1 cellular context compared by ENCODE assay signal in the genomic region with DNA sequence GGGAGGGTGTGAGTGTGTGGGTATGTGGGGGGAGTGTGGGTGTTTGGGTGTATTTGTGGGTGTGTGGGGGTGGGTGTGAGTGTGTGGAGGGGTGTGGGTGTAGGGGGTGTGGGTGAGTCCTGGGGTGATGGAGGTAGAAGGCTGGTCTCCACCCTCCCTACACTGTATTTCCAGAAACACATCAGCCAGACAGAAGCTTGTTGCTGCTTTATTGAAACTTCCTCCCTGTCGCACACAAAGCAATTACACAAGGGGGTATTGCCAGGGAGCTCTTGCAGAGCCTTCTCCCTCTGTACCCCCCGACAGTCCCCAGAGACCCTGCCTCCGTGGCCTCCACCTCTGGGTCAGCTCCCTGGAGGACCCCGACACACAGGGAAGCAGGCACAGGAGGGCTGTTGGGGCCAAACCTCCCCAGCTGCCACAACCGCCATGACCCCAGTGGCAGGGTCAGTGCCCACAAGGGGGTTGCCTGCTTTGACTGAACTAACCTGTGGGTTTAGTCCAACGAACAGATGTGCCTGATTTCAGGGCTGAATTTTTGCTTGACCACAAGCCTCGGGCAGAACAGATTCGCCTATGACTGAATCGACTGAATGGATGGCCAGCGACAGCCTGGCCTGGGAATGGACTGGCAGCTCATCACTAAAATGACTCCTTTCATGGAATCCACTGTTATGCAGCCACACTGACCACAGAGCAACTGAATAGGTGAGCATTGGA.
TF ChIP-seq lines count a peak whose summit lies in the region.

No MANE protein-coding gene starts in this region.

TF ChIP-seq in WTC11, 78 proteins besides CTCF, POLR2A, EP300 and RAD21 (continued from another document):
- TF ChIP-seq, protein P1, sequence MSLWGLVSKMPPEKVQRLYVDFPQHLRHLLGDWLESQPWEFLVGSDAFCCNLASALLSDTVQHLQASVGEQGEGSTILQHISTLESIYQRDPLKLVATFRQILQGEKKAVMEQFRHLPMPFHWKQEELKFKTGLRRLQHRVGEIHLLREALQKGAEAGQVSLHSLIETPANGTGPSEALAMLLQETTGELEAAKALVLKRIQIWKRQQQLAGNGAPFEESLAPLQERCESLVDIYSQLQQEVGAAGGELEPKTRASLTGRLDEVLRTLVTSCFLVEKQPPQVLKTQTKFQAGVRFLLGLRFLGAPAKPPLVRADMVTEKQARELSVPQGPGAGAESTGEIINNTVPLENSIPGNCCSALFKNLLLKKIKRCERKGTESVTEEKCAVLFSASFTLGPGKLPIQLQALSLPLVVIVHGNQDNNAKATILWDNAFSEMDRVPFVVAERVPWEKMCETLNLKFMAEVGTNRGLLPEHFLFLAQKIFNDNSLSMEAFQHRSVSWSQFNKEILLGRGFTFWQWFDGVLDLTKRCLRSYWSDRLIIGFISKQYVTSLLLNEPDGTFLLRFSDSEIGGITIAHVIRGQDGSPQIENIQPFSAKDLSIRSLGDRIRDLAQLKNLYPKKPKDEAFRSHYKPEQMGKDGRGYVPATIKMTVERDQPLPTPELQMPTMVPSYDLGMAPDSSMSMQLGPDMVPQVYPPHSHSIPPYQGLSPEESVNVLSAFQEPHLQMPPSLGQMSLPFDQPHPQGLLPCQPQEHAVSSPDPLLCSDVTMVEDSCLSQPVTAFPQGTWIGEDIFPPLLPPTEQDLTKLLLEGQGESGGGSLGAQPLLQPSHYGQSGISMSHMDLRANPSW (CRISPR knock-in tag; conservative IDR thresholded peaks at IDR 0.05; ENCODE audit: low read depth) = no peak
- TF ChIP-seq, protein P2, sequence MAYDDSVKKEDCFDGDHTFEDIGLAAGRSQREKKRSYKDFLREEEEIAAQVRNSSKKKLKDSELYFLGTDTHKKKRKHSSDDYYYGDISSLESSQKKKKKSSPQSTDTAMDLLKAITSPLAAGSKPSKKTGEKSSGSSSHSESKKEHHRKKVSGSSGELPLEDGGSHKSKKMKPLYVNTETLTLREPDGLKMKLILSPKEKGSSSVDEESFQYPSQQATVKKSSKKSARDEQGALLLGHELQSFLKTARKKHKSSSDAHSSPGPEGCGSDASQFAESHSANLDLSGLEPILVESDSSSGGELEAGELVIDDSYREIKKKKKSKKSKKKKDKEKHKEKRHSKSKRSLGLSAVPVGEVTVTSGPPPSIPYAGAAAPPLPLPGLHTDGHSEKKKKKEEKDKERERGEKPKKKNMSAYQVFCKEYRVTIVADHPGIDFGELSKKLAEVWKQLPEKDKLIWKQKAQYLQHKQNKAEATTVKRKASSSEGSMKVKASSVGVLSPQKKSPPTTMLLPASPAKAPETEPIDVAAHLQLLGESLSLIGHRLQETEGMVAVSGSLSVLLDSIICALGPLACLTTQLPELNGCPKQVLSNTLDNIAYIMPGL (CRISPR knock-in tag; IDR thresholded peaks at IDR 0.05) = no peak
- TF ChIP-seq, protein P3, sequence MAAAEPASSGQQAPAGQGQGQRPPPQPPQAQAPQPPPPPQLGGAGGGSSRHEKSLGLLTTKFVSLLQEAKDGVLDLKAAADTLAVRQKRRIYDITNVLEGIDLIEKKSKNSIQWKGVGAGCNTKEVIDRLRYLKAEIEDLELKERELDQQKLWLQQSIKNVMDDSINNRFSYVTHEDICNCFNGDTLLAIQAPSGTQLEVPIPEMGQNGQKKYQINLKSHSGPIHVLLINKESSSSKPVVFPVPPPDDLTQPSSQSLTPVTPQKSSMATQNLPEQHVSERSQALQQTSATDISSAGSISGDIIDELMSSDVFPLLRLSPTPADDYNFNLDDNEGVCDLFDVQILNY (CRISPR knock-in tag; IDR thresholded peaks at IDR 0.05) = no peak
- TF ChIP-seq, protein P4, sequence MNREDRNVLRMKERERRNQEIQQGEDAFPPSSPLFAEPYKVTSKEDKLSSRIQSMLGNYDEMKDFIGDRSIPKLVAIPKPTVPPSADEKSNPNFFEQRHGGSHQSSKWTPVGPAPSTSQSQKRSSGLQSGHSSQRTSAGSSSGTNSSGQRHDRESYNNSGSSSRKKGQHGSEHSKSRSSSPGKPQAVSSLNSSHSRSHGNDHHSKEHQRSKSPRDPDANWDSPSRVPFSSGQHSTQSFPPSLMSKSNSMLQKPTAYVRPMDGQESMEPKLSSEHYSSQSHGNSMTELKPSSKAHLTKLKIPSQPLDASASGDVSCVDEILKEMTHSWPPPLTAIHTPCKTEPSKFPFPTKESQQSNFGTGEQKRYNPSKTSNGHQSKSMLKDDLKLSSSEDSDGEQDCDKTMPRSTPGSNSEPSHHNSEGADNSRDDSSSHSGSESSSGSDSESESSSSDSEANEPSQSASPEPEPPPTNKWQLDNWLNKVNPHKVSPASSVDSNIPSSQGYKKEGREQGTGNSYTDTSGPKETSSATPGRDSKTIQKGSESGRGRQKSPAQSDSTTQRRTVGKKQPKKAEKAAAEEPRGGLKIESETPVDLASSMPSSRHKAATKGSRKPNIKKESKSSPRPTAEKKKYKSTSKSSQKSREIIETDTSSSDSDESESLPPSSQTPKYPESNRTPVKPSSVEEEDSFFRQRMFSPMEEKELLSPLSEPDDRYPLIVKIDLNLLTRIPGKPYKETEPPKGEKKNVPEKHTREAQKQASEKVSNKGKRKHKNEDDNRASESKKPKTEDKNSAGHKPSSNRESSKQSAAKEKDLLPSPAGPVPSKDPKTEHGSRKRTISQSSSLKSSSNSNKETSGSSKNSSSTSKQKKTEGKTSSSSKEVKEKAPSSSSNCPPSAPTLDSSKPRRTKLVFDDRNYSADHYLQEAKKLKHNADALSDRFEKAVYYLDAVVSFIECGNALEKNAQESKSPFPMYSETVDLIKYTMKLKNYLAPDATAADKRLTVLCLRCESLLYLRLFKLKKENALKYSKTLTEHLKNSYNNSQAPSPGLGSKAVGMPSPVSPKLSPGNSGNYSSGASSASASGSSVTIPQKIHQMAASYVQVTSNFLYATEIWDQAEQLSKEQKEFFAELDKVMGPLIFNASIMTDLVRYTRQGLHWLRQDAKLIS (CRISPR knock-in tag; IDR thresholded peaks at IDR 0.05; ENCODE audit: borderline replicate concordance) = no peak
- TF ChIP-seq ZNF416 (CRISPR knock-in tag; IDR thresholded peaks at IDR 0.05) = no peak
- no peak for TF ChIP-seq HMGA2 (CRISPR knock-in tag; IDR thresholded peaks at IDR 0.05)
- no peak for TF ChIP-seq RORB (CRISPR knock-in tag; IDR thresholded peaks at IDR 0.05)
- TF ChIP-seq, protein P5, sequence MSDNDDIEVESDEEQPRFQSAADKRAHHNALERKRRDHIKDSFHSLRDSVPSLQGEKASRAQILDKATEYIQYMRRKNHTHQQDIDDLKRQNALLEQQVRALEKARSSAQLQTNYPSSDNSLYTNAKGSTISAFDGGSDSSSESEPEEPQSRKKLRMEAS (CRISPR knock-in tag; IDR thresholded peaks at IDR 0.05) = no peak
- TF ChIP-seq FOXP1 (CRISPR knock-in tag; IDR thresholded peaks at IDR 0.05; ENCODE audit: borderline replicate concordance) = no peak
- TF ChIP-seq, protein P6, sequence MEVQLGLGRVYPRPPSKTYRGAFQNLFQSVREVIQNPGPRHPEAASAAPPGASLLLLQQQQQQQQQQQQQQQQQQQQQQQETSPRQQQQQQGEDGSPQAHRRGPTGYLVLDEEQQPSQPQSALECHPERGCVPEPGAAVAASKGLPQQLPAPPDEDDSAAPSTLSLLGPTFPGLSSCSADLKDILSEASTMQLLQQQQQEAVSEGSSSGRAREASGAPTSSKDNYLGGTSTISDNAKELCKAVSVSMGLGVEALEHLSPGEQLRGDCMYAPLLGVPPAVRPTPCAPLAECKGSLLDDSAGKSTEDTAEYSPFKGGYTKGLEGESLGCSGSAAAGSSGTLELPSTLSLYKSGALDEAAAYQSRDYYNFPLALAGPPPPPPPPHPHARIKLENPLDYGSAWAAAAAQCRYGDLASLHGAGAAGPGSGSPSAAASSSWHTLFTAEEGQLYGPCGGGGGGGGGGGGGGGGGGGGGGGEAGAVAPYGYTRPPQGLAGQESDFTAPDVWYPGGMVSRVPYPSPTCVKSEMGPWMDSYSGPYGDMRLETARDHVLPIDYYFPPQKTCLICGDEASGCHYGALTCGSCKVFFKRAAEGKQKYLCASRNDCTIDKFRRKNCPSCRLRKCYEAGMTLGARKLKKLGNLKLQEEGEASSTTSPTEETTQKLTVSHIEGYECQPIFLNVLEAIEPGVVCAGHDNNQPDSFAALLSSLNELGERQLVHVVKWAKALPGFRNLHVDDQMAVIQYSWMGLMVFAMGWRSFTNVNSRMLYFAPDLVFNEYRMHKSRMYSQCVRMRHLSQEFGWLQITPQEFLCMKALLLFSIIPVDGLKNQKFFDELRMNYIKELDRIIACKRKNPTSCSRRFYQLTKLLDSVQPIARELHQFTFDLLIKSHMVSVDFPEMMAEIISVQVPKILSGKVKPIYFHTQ (CRISPR knock-in tag; IDR thresholded peaks at IDR 0.05) = no peak
- TF ChIP-seq EMX1 (CRISPR knock-in tag; IDR thresholded peaks at IDR 0.05) = no peak
